22 cellular contexts compared by ENCODE assay signal in the genomic region with DNA sequence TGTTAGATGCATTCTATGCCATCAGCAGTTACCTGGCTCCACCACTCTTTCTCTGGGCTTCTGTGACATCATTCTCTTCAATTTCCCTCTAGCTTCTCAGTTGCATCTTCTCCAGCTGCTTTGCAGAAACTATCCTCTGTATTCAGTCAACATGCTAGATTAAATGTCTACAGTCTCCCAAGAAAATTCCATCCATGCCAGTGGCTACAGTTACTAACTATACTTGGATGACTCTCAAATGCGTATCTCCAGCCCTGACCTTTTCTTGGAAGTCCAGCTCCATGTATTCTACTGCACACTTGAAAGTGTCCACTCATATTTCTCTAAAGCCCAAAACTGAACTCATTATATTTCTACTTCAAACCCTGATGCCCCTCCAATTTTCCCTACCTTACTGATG.
"Had no signal": no experiment of that assay in that cellular context is flagged by ENCODE, and none has a peak within 500 bp of the region (broad histone marks: within the 10 kb centered on the region; RNA-seq: fewer than 3 reads in every experiment).

No MANE protein-coding gene starts in this region.

- H3K4me3 Mint-ChIP-seq: activated CD8-positive, alpha-beta memory T cell treated with anti-CD3 and anti-CD28 coated beads, Interleukin-2, amount 10 ng/mL, durations not matched to agents 7 days and 5 days; activated T-cell treated with anti-CD3 and anti-CD28 coated beads, Interleukin-2, amount 50 U/mL, for 24 hours; nephron progenitor cell; T-helper 2 cell treated with Interferon-gamma antibody and Interleukin-4, amounts not matched to agents 5 μg/mL and 100 μg/mL, for 36 hours had no signal

- H3K27me3 Mint-ChIP-seq: activated CD8-positive, alpha-beta memory T cell treated with anti-CD3 and anti-CD28 coated beads, Interleukin-2, amount 10 ng/mL, durations not matched to agents 7 days and 5 days; activated T-cell treated with anti-CD3 and anti-CD28 coated beads, Interleukin-2, amount 50 U/mL, for 24 hours had no signal

- H3K27me3 ChIP-seq: heart left ventricle, testis, upper lobe of right lung had no signal

- ATAC-seq: activated CD8-positive, alpha-beta memory T cell treated with anti-CD3 and anti-CD28 coated beads, Interleukin-2, amount 10 ng/mL, durations not matched to agents 7 days and 5 days; activated naive CD4-positive, alpha-beta T cell treated with anti-CD3 and anti-CD28 coated beads, Interleukin-2, amount 50 U/mL, for 72 hours; heart left ventricle; psoas muscle; sciatic nerve; stimulated activated naive CD8-positive, alpha-beta T cell treated with anti-CD3 and anti-CD28 coated beads, Interleukin-15, Interleukin-2, amounts not matched to agents 100 U/mL and 50 U/mL, for 24 hours; upper lobe of right lung had no signal

- H3K36me3 Mint-ChIP-seq: activated CD8-positive, alpha-beta memory T cell treated with anti-CD3 and anti-CD28 coated beads, Interleukin-2, amount 10 ng/mL, durations not matched to agents 7 days and 5 days; activated naive CD4-positive, alpha-beta T cell treated with anti-CD3 and anti-CD28 coated beads, Interleukin-2, amount 50 U/mL, for 72 hours had no signal

- DNase-seq: activated CD4-positive, alpha-beta T cell treated with anti-CD3 and anti-CD28 coated beads, Interleukin-2, amount 50 U/mL, for 48 hours; activated CD4-positive, CD25-positive, alpha-beta regulatory T cell treated with anti-CD3 and anti-CD28 coated beads, Interleukin-2, amount 50 U/mL, for 72 hours; activated CD8-positive, alpha-beta memory T cell treated with anti-CD3 and anti-CD28 coated beads, Interleukin-2, amount 10 ng/mL, durations not matched to agents 7 days and 5 days; activated effector memory CD4-positive, alpha-beta T cell treated with Interleukin-2 at 50 U/mL for 16 hours; activated T-cell treated with anti-CD3 and anti-CD28 coated beads, Interleukin-2, amount 50 U/mL, for 24 hours; anterior cingulate cortex; caudate nucleus; effector memory CD4-positive, alpha-beta T cell; heart left ventricle; islet precursor cell; left ventricle myocardium inferior; mesenchymal stem cell; nephron progenitor cell; psoas muscle; stimulated activated CD4-positive, alpha-beta T cell treated with anti-CD3 and anti-CD28 coated beads, Interleukin-2, amount 100 ng/mL, for 48 hours; stimulated activated CD8-positive, alpha-beta memory T cell treated with anti-CD3 and anti-CD28 coated beads, Interleukin-4, amount 100 ng/mL, for 48 hours; stimulated activated naive CD8-positive, alpha-beta T cell treated with anti-CD3 and anti-CD28 coated beads, Interleukin-15, Interleukin-2, amounts not matched to agents 100 U/mL and 50 U/mL, for 24 hours; testis; upper lobe of right lung had no signal

- H3K36me3 ChIP-seq: heart left ventricle, left ventricle myocardium inferior, upper lobe of right lung had no signal

- H3K4me3 ChIP-seq: heart left ventricle, left ventricle myocardium inferior, psoas muscle, testis, upper lobe of right lung had no signal

- H3K4me1 Mint-ChIP-seq: activated CD8-positive, alpha-beta memory T cell treated with anti-CD3 and anti-CD28 coated beads, Interleukin-2, amount 10 ng/mL, durations not matched to agents 7 days and 5 days had no signal

- H3K27ac Mint-ChIP-seq: activated CD8-positive, alpha-beta memory T cell treated with anti-CD3 and anti-CD28 coated beads, Interleukin-2, amount 10 ng/mL, durations not matched to agents 7 days and 5 days; activated naive CD4-positive, alpha-beta T cell treated with anti-CD3 and anti-CD28 coated beads, Interleukin-2, amount 50 U/mL, for 72 hours; activated T-cell treated with anti-CD3 and anti-CD28 coated beads, Interleukin-2, amount 50 U/mL, for 24 hours; nephron progenitor cell; T-helper 2 cell treated with Interferon-gamma antibody and Interleukin-4, amounts not matched to agents 5 μg/mL and 100 μg/mL, for 36 hours had no signal

- H3K9me3 ChIP-seq: left ventricle myocardium inferior, psoas muscle, testis, upper lobe of right lung had no signal

- H3K4me1 ChIP-seq: heart left ventricle, left ventricle myocardium inferior, psoas muscle, testis, upper lobe of right lung had no signal

- H3K27ac ChIP-seq: heart left ventricle, left ventricle myocardium inferior, psoas muscle, testis, upper lobe of right lung had no signal
